In the genomic region with DNA sequence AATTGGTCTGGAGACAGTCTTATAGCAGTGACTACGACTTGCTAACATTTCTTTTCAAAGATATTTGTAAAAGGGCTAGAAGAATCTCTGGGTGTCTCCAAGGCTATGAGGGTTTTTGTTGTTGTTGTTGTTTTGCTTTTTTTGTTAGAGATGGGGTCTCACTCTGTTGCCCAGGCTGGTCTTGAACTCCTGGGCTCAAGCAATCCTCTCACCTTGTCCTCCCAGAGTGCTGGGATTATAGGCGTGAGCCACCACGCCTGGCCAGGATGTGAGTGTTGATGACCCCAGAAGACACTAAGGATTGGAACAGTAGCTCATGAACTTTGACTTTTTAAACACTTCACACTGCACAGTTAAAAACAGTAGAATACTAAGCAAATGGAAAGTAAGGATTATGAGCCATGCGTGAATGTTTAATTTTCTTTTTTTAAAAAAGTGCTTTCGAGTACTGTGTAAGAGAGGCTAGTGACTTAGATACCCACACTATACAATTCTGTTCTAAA, we compare ENCODE assay signal across 13 cellular contexts.
DNase-seq lines count a peak whose midpoint lies in the region; ATAC-seq and TF ChIP-seq lines count a peak whose summit lies in the region.
"Had no signal": no experiment of that assay in that cellular context is flagged by ENCODE, and none has a peak within 500 bp of the region (broad histone marks: within the 10 kb centered on the region; RNA-seq: fewer than 3 reads in every experiment).

No MANE protein-coding gene starts in this region.

- no peak for TF ChIP-seq CTCF in HFFc6 (IDR thresholded peaks at IDR 0.05)
- TF ChIP-seq CTCF in endodermal cell (conservative IDR thresholded peaks at IDR 0.05): no peak
- TF ChIP-seq CTCF in neutrophil (IDR thresholded peaks at IDR 0.05): no peak
- TF ChIP-seq CTCF in body of pancreas (IDR thresholded peaks at IDR 0.05): no peak

- H3K4me1 ChIP-seq in BLaER1 treated with 17β-estradiol and CSF1 and Interleukin-3, amounts not matched to agents 10 nM and 100 nM: peaks cover 0 to 70% (median 17%) of the 10 kb centered on the region in 10 experiments; a peak in 13 of 20 replicates
- H3K4me1 ChIP-seq in endodermal cell (ENCODE audit: control insufficient read depth, insufficient read depth, low read length) (peaks cover 7% of the 10 kb centered on the region), neutrophil (ENCODE audit: control insufficient read depth in 1 of 2, insufficient read depth in 1 of 2, low read depth in 1 of 2, low read length in 1 of 2) (peaks cover 15 to 18% of the 10 kb centered on the region in 2 experiments), body of pancreas (peaks cover 14% of the 10 kb centered on the region)

- H3K27me3 Mint-ChIP-seq in HFFc6 (ENCODE audit: insufficient read depth): no peaks in the 10 kb centered on the region; the same call in 1 of the 2 replicates
- H3K27me3 Mint-ChIP-seq in endodermal cell (ENCODE audit: insufficient read depth): no peaks in the 10 kb centered on the region
- H3K27me3 Mint-ChIP-seq in activated T-helper 17 cell treated with anti-CD3 and anti-CD28 coated beads, Interleukin-2, amount 50 U/mL, for 72 hours: no peaks in the 10 kb centered on the region

- H3K9me3 ChIP-seq in BLaER1 treated with 17β-estradiol and CSF1 and Interleukin-3, amounts not matched to agents 10 nM and 100 nM (replicated peaks in 1 of 11): no peaks in the 10 kb centered on the region
- no peaks in the 10 kb centered on the region for H3K9me3 ChIP-seq in endodermal cell (ENCODE audit: control insufficient read depth, low read length)
- no peaks in the 10 kb centered on the region for H3K9me3 ChIP-seq in neutrophil
- no peaks in the 10 kb centered on the region for H3K9me3 ChIP-seq in body of pancreas
- H3K9me3 ChIP-seq: Peyer's patch had no signal

- no peak for DNase-seq in HFFc6
- DNase-seq in endodermal cell: peak; percentile 29
- no peak for DNase-seq in body of pancreas
- DNase-seq in NCI-H2029 (lab: John Stamatoyannopoulos, UW): no peak
- no peak for DNase-seq in SIG-M5 (lab: John Stamatoyannopoulos, UW)
- DNase-seq: C1 segment of cervical spinal cord, DMS79 treated with DMSO at 0.1 percent for 48 hours, HCEC 1CT, NCI-H1105, Peyer's patch had no signal

- no peak overlapping the region for H3K4me3 Mint-ChIP-seq in HFFc6
- H3K4me3 Mint-ChIP-seq in endodermal cell: no peak overlapping the region
- H3K4me3 Mint-ChIP-seq in activated T-helper 17 cell treated with anti-CD3 and anti-CD28 coated beads, Interleukin-2, amount 50 U/mL, for 72 hours: no peak overlapping the region

- intact Hi-C loops in body of pancreas (cut with DNase I): no loop called here

- H3K27ac Mint-ChIP-seq in HFFc6 (peak overlapping the region; percentile 36; the same call in 1 of the 2 replicates), endodermal cell (peak overlapping the region; percentile 59)
- no peak overlapping the region for H3K27ac Mint-ChIP-seq in activated T-helper 17 cell treated with anti-CD3 and anti-CD28 coated beads, Interleukin-2, amount 50 U/mL, for 72 hours

- no peak for TF ChIP-seq POLR2A in body of pancreas (IDR thresholded peaks at IDR 0.05)

- H3K36me3 ChIP-seq in BLaER1 treated with 17β-estradiol and CSF1 and Interleukin-3, amounts not matched to agents 10 nM and 100 nM: no peaks in the 10 kb centered on the region
- H3K36me3 ChIP-seq in endodermal cell (ENCODE audit: control insufficient read depth, insufficient read depth, low read length): no peaks in the 10 kb centered on the region
- H3K36me3 ChIP-seq in neutrophil: no peaks in the 10 kb centered on the region
- no peaks in the 10 kb centered on the region for H3K36me3 ChIP-seq in body of pancreas (replicated peaks in 1 of 2; ENCODE audit: insufficient read depth in 1 of 2, low read depth in 2 of 2)
- H3K36me3 ChIP-seq: Peyer's patch had no signal

- WGBS in endodermal cell (ENCODE audit: insufficient coverage in 1 of 2, insufficient read length in 1 of 2), 2 experiments: 89% methylated on average over 5 of the region's 5 CpGs; no CpG with 5 or more reads in 1 of the 2 experiments
- WGBS in body of pancreas, 2 donors: 90 to 94% methylated on average over 5 of the region's 5 CpGs

- no peak overlapping the region for H3K4me3 ChIP-seq in BLaER1 treated with 17β-estradiol and CSF1 and Interleukin-3, amounts not matched to agents 10 nM and 100 nM
- H3K4me3 ChIP-seq in endodermal cell (ENCODE audit: low read length): no peak overlapping the region
- H3K4me3 ChIP-seq in neutrophil (ENCODE audit: low read depth in 1 of 2, low read length in 1 of 2): no peak overlapping the region
- H3K4me3 ChIP-seq in body of pancreas: no peak overlapping the region
- H3K4me3 ChIP-seq: Peyer's patch had no signal

- H3K27ac ChIP-seq in BLaER1 treated with 17β-estradiol and CSF1 and Interleukin-3, amounts not matched to agents 10 nM and 100 nM: peak overlapping the region in 6 of 11 experiments; percentile 37 to 73 (median 62); a peak in 9 of 22 replicates
- H3K27ac ChIP-seq in endodermal cell (ENCODE audit: low read depth, low read length) (no peak overlapping the region), neutrophil (peak overlapping the region; percentile 46), body of pancreas (no peak overlapping the region)
- H3K27ac ChIP-seq: Peyer's patch had no signal

- H3K9ac ChIP-seq in BLaER1 treated with 17β-estradiol and CSF1 and Interleukin-3, amounts not matched to agents 10 nM and 100 nM: no peak overlapping the region; a peak in 1 of 22 replicates
- no peak overlapping the region for H3K9ac ChIP-seq in endodermal cell (ENCODE audit: extremely low read depth, low read length, poor library complexity, severe bottlenecking)

- no peaks in the 10 kb centered on the region for H3K36me3 Mint-ChIP-seq in HFFc6 (ENCODE audit: low read depth)
- peaks cover 2% of the 10 kb centered on the region for H3K36me3 Mint-ChIP-seq in endodermal cell (ENCODE audit: low read depth)
- no peaks in the 10 kb centered on the region for H3K36me3 Mint-ChIP-seq in activated T-helper 17 cell treated with anti-CD3 and anti-CD28 coated beads, Interleukin-2, amount 50 U/mL, for 72 hours (ENCODE audit: low read depth)

- H3K9me3 Mint-ChIP-seq in HFFc6 (no peaks in the 10 kb centered on the region), endodermal cell (no peaks in the 10 kb centered on the region)
- no peaks in the 10 kb centered on the region for H3K9me3 Mint-ChIP-seq in activated T-helper 17 cell treated with anti-CD3 and anti-CD28 coated beads, Interleukin-2, amount 50 U/mL, for 72 hours

- ATAC-seq in body of pancreas: no peak
- no peak for ATAC-seq in activated T-helper 17 cell treated with anti-CD3 and anti-CD28 coated beads, Interleukin-2, amount 50 U/mL, for 72 hours (replicated peaks)

- no peaks in the 10 kb centered on the region for H4K20me1 ChIP-seq in BLaER1 treated with 17β-estradiol and CSF1 and Interleukin-3, amounts not matched to agents 10 nM and 100 nM

- peak overlapping the region in 6 of 11 experiments; percentile 43 to 75 (median 66); a peak in 9 of 22 replicates for H3K4me2 ChIP-seq in BLaER1 treated with 17β-estradiol and CSF1 and Interleukin-3, amounts not matched to agents 10 nM and 100 nM

- H3K4me1 Mint-ChIP-seq in HFFc6 (ENCODE audit: low read depth): peaks cover 52% of the 10 kb centered on the region
- peaks cover 59% of the 10 kb centered on the region for H3K4me1 Mint-ChIP-seq in endodermal cell
- no peaks in the 10 kb centered on the region for H3K4me1 Mint-ChIP-seq in activated T-helper 17 cell treated with anti-CD3 and anti-CD28 coated beads, Interleukin-2, amount 50 U/mL, for 72 hours

- no peaks in the 10 kb centered on the region for H3K27me3 ChIP-seq in BLaER1 treated with 17β-estradiol and CSF1 and Interleukin-3, amounts not matched to agents 10 nM and 100 nM
- no peaks in the 10 kb centered on the region for H3K27me3 ChIP-seq in endodermal cell (ENCODE audit: control insufficient read depth, insufficient read depth, low read length, poor library complexity, severe bottlenecking)
- no peaks in the 10 kb centered on the region for H3K27me3 ChIP-seq in neutrophil
- no peaks in the 10 kb centered on the region for H3K27me3 ChIP-seq in body of pancreas
- H3K27me3 ChIP-seq: Peyer's patch had no signal

Comparison
In these comparisons a context has a peak if more than half of its experiments do, and no peak if none do; other contexts are left out.
1. H3K27ac ChIP-seq: peak in BLaER1 treated with 17β-estradiol and CSF1 and Interleukin-3, amounts not matched to agents 10 nM and 100 nM (6 of 11) and neutrophil (single experiment); none in endodermal cell (single experiment) and body of pancreas (0 of 4).